In genomic region chr6:47130086-47130485, GRCh38 we compare ENCODE assay signal across 21 cellular contexts.
DNase-seq lines count a peak whose midpoint lies in the region; ATAC-seq and TF ChIP-seq lines count a peak whose summit lies in the region.
"Had no signal": no experiment of that assay in that cellular context is flagged by ENCODE, and none has a peak within 500 bp of the region (broad histone marks: within the 10 kb centered on the region; RNA-seq: fewer than 3 reads in every experiment).

No MANE protein-coding gene starts in this region.

- DNase-seq in GM23248: no peak
- DNase-seq in cerebellar cortex (ENCODE audit: low spot score): peak; percentile 82
- DNase-seq in left ventricle myocardium inferior: no peak
- peak; percentile 8 for DNase-seq in pons (ENCODE audit: low spot score)
- DNase-seq in NCI-H526 treated with DMSO at 0.1 percent for 48 hours (lab: John Stamatoyannopoulos, UW): no peak
- DNase-seq in NCI-H526 (lab: John Stamatoyannopoulos, UW): no peak
- DNase-seq in putamen (ENCODE audit: low spot score): no peak
- DNase-seq: ACHN; activated naive CD4-positive, alpha-beta T cell; activated T-cell treated with anti-CD3 and anti-CD28 coated beads, Interleukin-2, amount 50 U/mL, for 4 hours; dermis blood vessel endothelial cell; GF-D8; Kasumi-1; left colon; NCI-H1694 treated with DMSO at 0.1 percent for 48 hours; NCI-H2171 treated with DMSO at 0.1 percent for 48 hours; NCI-H524; T-helper 1 cell; upper lobe of left lung had no signal

- no peak overlapping the region for H3K9ac ChIP-seq in GM23248
- H3K9ac ChIP-seq: parathyroid adenoma had no signal

- intact Hi-C loops in left ventricle myocardium inferior (cut with micrococcal nuclease): no loop called here

- no peaks in the 10 kb centered on the region for H3K79me2 ChIP-seq in GM23248 (ENCODE audit: insufficient read depth)
- H3K79me2 ChIP-seq: parathyroid adenoma had no signal

- H4K20me1 ChIP-seq in GM23248 (ENCODE audit: insufficient read depth): no peaks in the 10 kb centered on the region

- in situ Hi-C loops in GM23248 (cut with MboI): no loop called here

- peaks cover 20% of the 10 kb centered on the region for H3K4me1 ChIP-seq in GM23248 (ENCODE audit: insufficient read depth)
- H3K4me1 ChIP-seq in left ventricle myocardium inferior: peaks cover 46% of the 10 kb centered on the region
- H3K4me1 ChIP-seq: parathyroid adenoma had no signal

- 7 to 13% methylated on average over 3 of the region's 3 CpGs for WGBS in GM23248 (ENCODE audit: low coverage in 1 of 2, low lambda C conversion rate in 2 of 2, missing lambda C conversion rate in 2 of 2), 2 experiments

- H3F3A ChIP-seq in GM23248 (ENCODE audit: insufficient read depth): no peaks in the 10 kb centered on the region

- no peak overlapping the region for H3K4me2 ChIP-seq in GM23248 (ENCODE audit: unreplicated experiment)

- H3K9me3 ChIP-seq in GM23248 (ENCODE audit: low read depth): no peaks in the 10 kb centered on the region
- H3K9me3 ChIP-seq in left ventricle myocardium inferior (replicated peaks): no peaks in the 10 kb centered on the region
- H3K9me3 ChIP-seq: upper lobe of left lung had no signal

- H3K4me3 ChIP-seq in GM23248 (no peak overlapping the region), left ventricle myocardium inferior (peak overlapping the region; percentile 4)
- H3K4me3 ChIP-seq: upper lobe of left lung had no signal

- no peaks in the 10 kb centered on the region for H3K9me2 ChIP-seq in GM23248 (ENCODE audit: insufficient read depth)

- peak overlapping the region; percentile 62; the same call in 1 of the 2 replicates for H2AFZ ChIP-seq in GM23248
- H2AFZ ChIP-seq: parathyroid adenoma had no signal

- H3K36me3 ChIP-seq in GM23248 (ENCODE audit: low read depth) (no peaks in the 10 kb centered on the region), left ventricle myocardium inferior (no peaks in the 10 kb centered on the region)
- H3K36me3 ChIP-seq: upper lobe of left lung had no signal

- no peaks in the 10 kb centered on the region for H3K27me3 ChIP-seq in GM23248 (replicated peaks; ENCODE audit: insufficient read depth)
- H3K27me3 ChIP-seq in left ventricle myocardium inferior (ENCODE audit: low read depth): no peaks in the 10 kb centered on the region
- H3K27me3 ChIP-seq: upper lobe of left lung had no signal

- no peak for TF ChIP-seq CTCF in left ventricle myocardium inferior (IDR thresholded peaks at IDR 0.05; ENCODE audit: borderline replicate concordance)

- H3K27ac ChIP-seq in GM23248: no peak overlapping the region
- peak overlapping the region; percentile 25 for H3K27ac ChIP-seq in left ventricle myocardium inferior (replicated peaks)
- H3K27ac ChIP-seq: parathyroid adenoma, upper lobe of left lung had no signal

- ATAC-seq in HG02610 (IDR thresholded peaks at IDR 0.05; ENCODE audit: unreplicated experiment): no peak
- ATAC-seq: activated T-cell treated with anti-CD3 and anti-CD28 coated beads, Interleukin-2, amount 50 U/mL, for 4 hours; left colon had no signal

Comparison
In these comparisons a context has a peak if more than half of its experiments do, and no peak if none do; other contexts are left out.
1. DNase-seq: peak in cerebellar cortex (single experiment) and pons (single experiment); none in GM23248 (single experiment), left ventricle myocardium inferior (single experiment), NCI-H526 treated with DMSO at 0.1 percent for 48 hours (single experiment), NCI-H526 (0 of 2) and putamen (single experiment).